Comparison of ENCODE assay signal across 1 cellular context in the genomic region with DNA sequence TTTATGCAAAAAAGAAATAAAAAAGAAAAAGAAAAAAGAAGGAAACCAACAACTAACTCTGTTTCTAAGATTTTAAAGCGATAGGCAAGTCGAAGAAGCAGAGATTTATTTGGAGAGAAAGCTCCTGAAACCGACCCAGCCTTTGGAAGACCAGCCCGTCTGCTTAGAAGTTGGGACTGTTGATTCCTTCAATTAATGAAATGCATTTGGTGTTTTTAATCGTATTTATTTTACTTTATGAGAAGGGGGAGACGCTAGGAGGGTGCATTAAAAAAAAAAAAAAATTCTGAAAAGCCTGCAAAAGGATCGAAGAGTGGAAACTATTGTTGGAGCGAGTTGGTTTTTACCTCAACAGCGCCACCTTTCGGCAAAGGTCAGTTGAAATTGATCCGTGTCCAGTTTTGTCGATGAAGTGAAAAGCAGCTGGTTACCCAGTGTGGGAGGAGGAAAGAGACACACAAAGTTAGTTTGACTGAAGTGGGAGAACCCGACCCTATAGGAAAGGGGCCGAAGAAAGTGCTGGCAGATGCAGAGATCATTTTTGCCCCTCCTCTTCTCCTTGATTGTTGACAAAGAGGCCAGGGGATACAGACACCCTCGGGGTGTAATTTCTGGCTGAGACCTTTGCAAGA.
TF ChIP-seq lines count a peak whose summit lies in the region.

No MANE protein-coding gene starts in this region.

TF ChIP-seq in IMR-90, 13 proteins besides CTCF, POLR2A, EP300 and RAD21:
- peak; percentile 33; the same call in 1 of the 2 replicates for TF ChIP-seq SMC3 (IDR thresholded peaks at IDR 0.05; ENCODE audit: low read depth, low read length)
- TF ChIP-seq RCOR1 (IDR thresholded peaks at IDR 0.05; ENCODE audit: insufficient replicate concordance, low read length): no peak
